Comparison of ENCODE assay signal across 13 cellular contexts in genomic region chr4:25654971-25655963, GRCh38. TPM values are rescaled to one million over a fixed set of nuclear protein-coding genes. Genes with fewer than 3 reads are reported as not detected.
DNase-seq lines count a peak whose midpoint lies in the region; ATAC-seq and TF ChIP-seq lines count a peak whose summit lies in the region.
"Had no signal": no experiment of that assay in that cellular context is flagged by ENCODE, and none has a peak within 500 bp of the region (broad histone marks: within the 10 kb centered on the region; RNA-seq: fewer than 3 reads in every experiment).

TSS of gene SLC34A2 (plus strand) at chr4:25655851. CDS start at chr4:25662501, 6,650 bp downstream.

- TF ChIP-seq CTCF in RWPE1 (conservative IDR thresholded peaks at IDR 0.05; ENCODE audit: low read depth) (no peak), stomach (IDR thresholded peaks at IDR 0.05) (no peak)

- intact Hi-C loops in stomach (cut with DNase I; ENCODE audit: low total_unique reads), result no loop called here

- POLR2A ChIA-PET in RWPE1 (lab: Yijun Ruan, JAX; ENCODE audit: low non-redundant PET), result no interaction called here

- ATAC-seq in HG02763 (IDR thresholded peaks at IDR 0.05; ENCODE audit: unreplicated experiment), result no peak
- ATAC-seq: GM12878 had no signal

- peaks cover 7 to 23% (median 12%) of the 10 kb centered on the region in 4 donors for H3K4me1 ChIP-seq in stomach
- H3K4me1 ChIP-seq: HAP-1 had no signal

- H3K4me3 ChIP-seq in stomach, result peak within 1 kb of the TSS in 3 of 4 donors; percentile 15 to 42 (median 34)
- H3K4me3 ChIP-seq: GM12878, HAP-1 had no signal

- 3 to 13% (median 5%) methylated on average over 12 to 71 of the region's 71 CpGs for WGBS in stomach, 5 donors

- no peaks in the 10 kb centered on the region for H3K9me3 ChIP-seq in stomach
- H3K9me3 ChIP-seq: HAP-1 had no signal

- CTCF ChIA-PET in RWPE1 (lab: Yijun Ruan, JAX), result interaction anchor here (0.5 to 1.2 kb wide), 5 partner anchors 77 to 829 kb away, joined by 3 to 4 read pairs (median 3); no protein-coding TSS in a partner anchor

- TF ChIP-seq POLR2A in stomach (IDR thresholded peaks at IDR 0.05), result no peak

- no peak within 1 kb of the TSS for H3K27ac ChIP-seq in RWPE1
- H3K27ac ChIP-seq in stomach, result no peak within 1 kb of the TSS
- no peak within 1 kb of the TSS for H3K27ac ChIP-seq in substantia nigra (ENCODE audit: low read depth, low read length, poor library complexity, severe bottlenecking)

- TF ChIP-seq EP300 in stomach (IDR thresholded peaks at IDR 0.05), result no peak

- H3K27me3 ChIP-seq in stomach, result peaks cover 3 to 47% (median 23%) of the 10 kb centered on the region in 3 donors

- DNase-seq in NCI-H2227 (lab: John Stamatoyannopoulos, UW; ENCODE audit: unreplicated experiment), result peak; percentile 14
- DNase-seq in NCI-H2227 treated with DMSO at 0.1 percent for 48 hours (lab: John Stamatoyannopoulos, UW), result no peak
- peak; percentile 53 for DNase-seq in RWPE1 (ENCODE audit: low spot score)
- peak; percentile 77 for DNase-seq in kidney tubule cell (ENCODE audit: low spot score)
- DNase-seq in stomach, result peak; percentile 33
- DNase-seq in pons (ENCODE audit: low spot score), result no peak
- DNase-seq in substantia nigra (lab: John Stamatoyannopoulos, UW), result no peak

- H3K36me3 ChIP-seq in stomach, result no peaks in the 10 kb centered on the region
- H3K36me3 ChIP-seq: HAP-1 had no signal

RNA-seq across cellular contexts. Expression of gene SLC34A2, which starts in this region (rescaled TPM):
- total RNA-seq in stomach, result 10 to 100 TPM in 1 of 5 donors, under 1 TPM in 1, not detected in 3; 0.55 to 35.7 TPM
- under 1 TPM; 0.12 to 0.76 (median 0.35) TPM for polyA plus RNA-seq in stomach
- total RNA-seq: HT1080, SK-MEL-5 had no signal
- polyA plus RNA-seq: AG04450 had no signal

Comparison
In these comparisons a context has a peak if more than half of its experiments do, and no peak if none do; other contexts are left out.
1. DNase-seq: peak in NCI-H2227 (single experiment), RWPE1 (single experiment), kidney tubule cell (single experiment) and stomach (single experiment); none in NCI-H2227 treated with DMSO at 0.1 percent for 48 hours (single experiment), pons (single experiment) and substantia nigra (0 of 49).